Comparison of ENCODE assay signal across 2 cellular contexts in the genomic region with DNA sequence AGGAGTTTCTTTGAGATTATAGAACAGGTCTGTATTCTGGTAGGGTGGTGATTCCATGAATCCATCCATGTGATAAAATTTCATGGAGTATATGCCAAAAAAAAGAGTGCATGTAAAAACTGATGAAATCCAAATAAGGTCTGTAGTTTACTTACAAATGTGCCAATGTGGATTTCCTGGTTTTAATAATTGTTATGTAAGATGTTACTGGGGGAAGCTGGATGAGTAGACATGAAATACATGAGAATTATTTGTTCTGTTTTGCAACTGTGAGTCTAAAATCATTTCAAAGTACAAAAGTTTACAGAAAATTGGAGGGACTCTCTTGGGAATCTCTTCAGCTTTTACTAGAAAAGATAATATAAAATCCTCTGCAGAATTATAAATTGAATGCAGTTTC.
A peak's percentile ranks its signal among the peaks of the same experiment; 100 is the strongest.
TF ChIP-seq lines count a peak whose summit lies in the region.

No MANE protein-coding gene starts in this region.

TF ChIP-seq in liver, 16 proteins besides CTCF, POLR2A, EP300 and RAD21:
- no peak for TF ChIP-seq EGR1 (IDR thresholded peaks at IDR 0.05; ENCODE audit: low read depth in 2 of 2)
- peak in 1 of 2 donors; percentile 45 for TF ChIP-seq RXRA (IDR thresholded peaks at IDR 0.05)
- TF ChIP-seq HNF4A (conservative IDR thresholded peaks at IDR 0.05) = peak; percentile 51 to 58
- no peak for TF ChIP-seq HNF4G (IDR thresholded peaks at IDR 0.05)

TF ChIP-seq in HepG2, 621 proteins besides CTCF, POLR2A, EP300 and RAD21:
- TF ChIP-seq RORA (CRISPR knock-in tag; IDR thresholded peaks at IDR 0.05) (no peak), HCFC1 (IDR thresholded peaks at IDR 0.05; ENCODE audit: low read depth, low read length) (no peak), ZNF296 (CRISPR knock-in tag; conservative IDR thresholded peaks at IDR 0.05) (no peak), CBX1 (IDR thresholded peaks at IDR 0.05; ENCODE audit: low read depth) (no peak), SRSF9 (IDR thresholded peaks at IDR 0.05; ENCODE audit: borderline replicate concordance, insufficient read depth, low read depth, low read length, poor library complexity, severe bottlenecking) (no peak), ZNF749 (CRISPR knock-in tag; IDR thresholded peaks at IDR 0.05; ENCODE audit: borderline replicate concordance) (no peak), ATRX (CRISPR knock-in tag; IDR thresholded peaks at IDR 0.05; ENCODE audit: borderline replicate concordance) (no peak), ZBTB38 (CRISPR knock-in tag; IDR thresholded peaks at IDR 0.05) (no peak), SAP130 (CRISPR knock-in tag; IDR thresholded peaks at IDR 0.05; ENCODE audit: low read depth) (no peak), CREM (IDR thresholded peaks at IDR 0.05) (no peak), CREM (CRISPR knock-in tag; IDR thresholded peaks at IDR 0.05) (no peak), GTF2F1 (IDR thresholded peaks at IDR 0.05; ENCODE audit: low read length) (no peak), ZNF713 (CRISPR knock-in tag; IDR thresholded peaks at IDR 0.05) (no peak), FOSL2 (CRISPR knock-in tag; IDR thresholded peaks at IDR 0.05) (no peak), ZNF317 (CRISPR knock-in tag; IDR thresholded peaks at IDR 0.05) (no peak), ZNF879 (CRISPR knock-in tag; IDR thresholded peaks at IDR 0.05) (no peak)
- TF ChIP-seq, protein P1, sequence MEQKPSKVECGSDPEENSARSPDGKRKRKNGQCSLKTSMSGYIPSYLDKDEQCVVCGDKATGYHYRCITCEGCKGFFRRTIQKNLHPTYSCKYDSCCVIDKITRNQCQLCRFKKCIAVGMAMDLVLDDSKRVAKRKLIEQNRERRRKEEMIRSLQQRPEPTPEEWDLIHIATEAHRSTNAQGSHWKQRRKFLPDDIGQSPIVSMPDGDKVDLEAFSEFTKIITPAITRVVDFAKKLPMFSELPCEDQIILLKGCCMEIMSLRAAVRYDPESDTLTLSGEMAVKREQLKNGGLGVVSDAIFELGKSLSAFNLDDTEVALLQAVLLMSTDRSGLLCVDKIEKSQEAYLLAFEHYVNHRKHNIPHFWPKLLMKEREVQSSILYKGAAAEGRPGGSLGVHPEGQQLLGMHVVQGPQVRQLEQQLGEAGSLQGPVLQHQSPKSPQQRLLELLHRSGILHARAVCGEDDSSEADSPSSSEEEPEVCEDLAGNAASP (CRISPR knock-in tag; IDR thresholded peaks at IDR 0.05; ENCODE audit: borderline replicate concordance) = no peak
- TF ChIP-seq, protein P2, sequence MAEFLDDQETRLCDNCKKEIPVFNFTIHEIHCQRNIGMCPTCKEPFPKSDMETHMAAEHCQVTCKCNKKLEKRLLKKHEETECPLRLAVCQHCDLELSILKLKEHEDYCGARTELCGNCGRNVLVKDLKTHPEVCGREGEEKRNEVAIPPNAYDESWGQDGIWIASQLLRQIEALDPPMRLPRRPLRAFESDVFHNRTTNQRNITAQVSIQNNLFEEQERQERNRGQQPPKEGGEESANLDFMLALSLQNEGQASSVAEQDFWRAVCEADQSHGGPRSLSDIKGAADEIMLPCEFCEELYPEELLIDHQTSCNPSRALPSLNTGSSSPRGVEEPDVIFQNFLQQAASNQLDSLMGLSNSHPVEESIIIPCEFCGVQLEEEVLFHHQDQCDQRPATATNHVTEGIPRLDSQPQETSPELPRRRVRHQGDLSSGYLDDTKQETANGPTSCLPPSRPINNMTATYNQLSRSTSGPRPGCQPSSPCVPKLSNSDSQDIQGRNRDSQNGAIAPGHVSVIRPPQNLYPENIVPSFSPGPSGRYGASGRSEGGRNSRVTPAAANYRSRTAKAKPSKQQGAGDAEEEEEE (CRISPR knock-in tag; IDR thresholded peaks at IDR 0.05; ENCODE audit: borderline replicate concordance) = no peak
TF ChIP-seq in HepG2: peak in this region for 0.
